In genomic region chr5:177994561-177995190, GRCh38 we compare ENCODE assay signal across 25 cellular contexts. TPM values are rescaled to one million over a fixed set of nuclear protein-coding genes. Genes with fewer than 3 reads are reported as not detected.
DNase-seq lines count a peak whose midpoint lies in the region; ATAC-seq and TF ChIP-seq lines count a peak whose summit lies in the region.
"Had no signal": no experiment of that assay in that cellular context is flagged by ENCODE, and none has a peak within 500 bp of the region (broad histone marks: within the 10 kb centered on the region; RNA-seq: fewer than 3 reads in every experiment).

No MANE protein-coding gene starts in this region.

- H3K36me3 ChIP-seq in Panc1 (ENCODE audit: control insufficient read depth, insufficient read depth, low read length) = no peaks in the 10 kb centered on the region

- no peak for TF ChIP-seq CTCF in Panc1 (IDR thresholded peaks at IDR 0.05)

- no peaks in the 10 kb centered on the region for H3K9me3 ChIP-seq in Panc1 (ENCODE audit: control insufficient read depth, insufficient read depth, low read depth, low read length)

- no peaks in the 10 kb centered on the region for H3K4me1 ChIP-seq in Panc1 (ENCODE audit: control insufficient read depth, insufficient read depth, low read length)

- no peak overlapping the region for H3K4me3 ChIP-seq in Panc1 (ENCODE audit: low read depth in 2 of 2, low read length in 2 of 2)

- CTCF ChIA-PET in Panc1 (lab: Charles Lee) = no interaction called here

- H3K27me3 ChIP-seq in Panc1 (ENCODE audit: control insufficient read depth, insufficient read depth, low read length) = peaks cover 2% of the 10 kb centered on the region; the same call in 1 of the 2 replicates

- no TSS peak for BruUV-seq in Panc1 (replicated peaks; lab: Mats Ljungman, UMichigan)

- POLR2A ChIA-PET in Panc1 (lab: Charles Lee) = no interaction called here

- in situ Hi-C loops in Panc1 (cut with HindIII; ENCODE audit: low pct_unique_long_range_greater_than_20kb, low sequenced_read_pairs) = no loop called here

- DNase-seq in NCI-H1417 (lab: John Stamatoyannopoulos, UW) = peak in 2 of 3 experiments; percentile 10 to 32
- no peak for DNase-seq in NCI-H1417 treated with DMSO at 0.1 percent for 48 hours (lab: John Stamatoyannopoulos, UW)
- DNase-seq in COR-L47 (lab: John Stamatoyannopoulos, UW) = peak; percentile 33
- no peak for DNase-seq in Panc1 (ENCODE audit: low read depth, low spot score)
- peak; percentile 5 for DNase-seq in iPS-NIHi11 (ENCODE audit: low spot score)
- no peak for DNase-seq in NK-92 treated with Interleukin-12 subunit alpha and Interleukin-12 subunit beta, amount 100 ng/mL, for 24 hours (lab: John Stamatoyannopoulos, UW)
- DNase-seq in NCI-H226 = no peak
- DNase-seq: AML-193; C1 segment of cervical spinal cord; Calu3; CD8-positive, alpha-beta T cell; DMS153; HCEC 1CT; IMR-90; NCI-H1105 treated with DMSO at 0.1 percent for 48 hours; NCI-H187 treated with DMSO at 0.1 percent for 48 hours; NCI-H2107; NCI-H2227 treated with DMSO at 0.1 percent for 48 hours; NCI-H524 treated with DMSO at 0.1 percent for 48 hours had no signal

- no peak overlapping the region for H3K27ac ChIP-seq in Panc1 (ENCODE audit: low read length)
- H3K27ac ChIP-seq: 22Rv1, KMS-11 had no signal

- ATAC-seq in Panc1 (peak; percentile 68), HG02884 (IDR thresholded peaks at IDR 0.05; ENCODE audit: unreplicated experiment) (no peak)
- ATAC-seq: CD8-positive, alpha-beta T cell; SK-N-SH treated with all-trans-retinoic acid at 6 μM for 48 hours had no signal

- intact Hi-C loops in Panc1 (cut with micrococcal nuclease; ENCODE audit: unreplicated experiment) = no loop called here

RNA-seq across cellular contexts. Expression of gene PROP1, which starts 1.4 kb away (rescaled TPM):
- total RNA-seq in Panc1 (2021; ENCODE audit: unreplicated experiment) = not detected
- not detected for polyA plus RNA-seq in Panc1 (2012; ENCODE audit: insufficient read length)
- total RNA-seq: Calu3; CD8-positive, alpha-beta T cell; G401; IMR-90 had no signal
- polyA plus RNA-seq: AG04450, IMR-90 had no signal

Comparison
In these comparisons a context has a peak if more than half of its experiments do, and no peak if none do; other contexts are left out.
1. DNase-seq: peak in NCI-H1417 (2 of 3), COR-L47 (single experiment) and iPS-NIHi11 (single experiment); none in NCI-H1417 treated with DMSO at 0.1 percent for 48 hours (single experiment), Panc1 (single experiment), NK-92 treated with Interleukin-12 subunit alpha and Interleukin-12 subunit beta, amount 100 ng/mL, for 24 hours (single experiment) and NCI-H226 (single experiment).